ENCODE assay signal across 20 cellular contexts in the genomic region with DNA sequence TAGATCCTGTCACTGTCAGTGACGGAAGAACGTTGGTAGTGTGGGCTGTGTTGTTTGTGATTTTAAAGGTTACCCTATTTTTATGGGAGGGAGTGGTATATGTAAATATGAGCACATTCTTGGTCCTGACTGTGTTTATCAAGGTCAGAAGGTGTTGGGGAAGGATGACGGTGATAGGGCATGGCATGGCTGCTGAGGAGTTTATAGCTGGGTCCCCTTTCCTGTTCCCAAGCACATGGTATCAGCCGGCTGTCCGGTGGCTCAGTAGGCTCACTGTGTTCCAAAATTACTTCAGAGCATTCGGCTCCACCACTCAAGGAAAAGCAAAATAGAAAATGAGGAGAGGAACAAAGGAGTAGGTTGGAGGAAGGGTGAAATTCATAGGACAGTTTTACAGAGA. TPM values are rescaled to one million over a fixed set of nuclear protein-coding genes. Genes with fewer than 3 reads are reported as not detected.
DNase-seq lines count a peak whose midpoint lies in the region; FAIRE-seq and TF ChIP-seq lines count a peak whose summit lies in the region.
"Had no signal": no experiment of that assay in that cellular context is flagged by ENCODE, and none has a peak within 500 bp of the region (broad histone marks: within the 10 kb centered on the region; RNA-seq: fewer than 3 reads in every experiment).

No MANE protein-coding gene starts in this region.

- H3K27me3 ChIP-seq in transverse colon: no peaks in the 10 kb centered on the region

- in situ Hi-C loops in transverse colon (cut with MboI; ENCODE audit: low pct_ligation_motif_present in 1 of 4, low pct_unique_long_range_greater_than_20kb in 1 of 4, low sequenced_read_pairs in 3 of 4): no loop called here

- H3K4me1 ChIP-seq in transverse colon (peaks cover 9 to 51% (median 33%) of the 10 kb centered on the region in 4 donors), kidney (ENCODE audit: control insufficient read depth in 1 of 2, insufficient read depth in 1 of 2, low read depth in 1 of 2, low read length in 2 of 2) (peaks cover 0 to 5% of the 10 kb centered on the region in 2 donors)

- FAIRE-seq in kidney (lab: Jason Lieb, UNC): no peak
- FAIRE-seq: GM12892 had no signal

- H3K27me3 Mint-ChIP-seq in activated naive CD4-positive, alpha-beta T cell treated with anti-CD3 and anti-CD28 coated beads, Interleukin-2, amount 50 U/mL, for 24 hours: no peaks in the 10 kb centered on the region

- intact Hi-C loops in transverse colon (cut with DNase I; ENCODE audit: low total_unique reads): no loop called here
- intact Hi-C loops in kidney (cut with DNase I): no loop called here
- intact Hi-C loops in lower leg skin (cut with DNase I; ENCODE audit: low total_unique reads): no loop called here

- H3K9me3 ChIP-seq in transverse colon (peaks cover 0 to 7% of the 10 kb centered on the region in 2 donors), kidney (ENCODE audit: control insufficient read depth in 1 of 2, low read length in 2 of 2) (peaks cover 0 to 9% of the 10 kb centered on the region in 2 donors)
- H3K9me3 ChIP-seq: thoracic aorta had no signal

- H3K4me1 Mint-ChIP-seq in activated naive CD4-positive, alpha-beta T cell treated with anti-CD3 and anti-CD28 coated beads, Interleukin-2, amount 50 U/mL, for 24 hours: peaks cover 31% of the 10 kb centered on the region

- peaks cover 10% of the 10 kb centered on the region for H3K9me3 Mint-ChIP-seq in activated naive CD4-positive, alpha-beta T cell treated with anti-CD3 and anti-CD28 coated beads, Interleukin-2, amount 50 U/mL, for 24 hours

- peak overlapping the region in 1 of 2 donors; percentile 24 for H3K9ac ChIP-seq in kidney (ENCODE audit: low read length in 2 of 2)

- H3K4me3 ChIP-seq in transverse colon: no peak overlapping the region
- peak overlapping the region in 1 of 2 donors; percentile 15 for H3K4me3 ChIP-seq in kidney (ENCODE audit: low read length in 2 of 2)
- no peak overlapping the region for H3K4me3 ChIP-seq in lower leg skin (ENCODE audit: low read depth, poor library complexity, severe bottlenecking)
- H3K4me3 ChIP-seq: PC-9, smooth muscle cell, thoracic aorta had no signal

- TF ChIP-seq CTCF in transverse colon (IDR thresholded peaks at IDR 0.05): no peak
- TF ChIP-seq CTCF in kidney (IDR thresholded peaks at IDR 0.05; ENCODE audit: borderline replicate concordance, extremely low read depth, insufficient read depth): no peak
- TF ChIP-seq CTCF in lower leg skin (IDR thresholded peaks at IDR 0.05): no peak

- H3K36me3 ChIP-seq in transverse colon: no peaks in the 10 kb centered on the region
- H3K36me3 ChIP-seq in kidney (ENCODE audit: control insufficient read depth in 1 of 2, insufficient read depth in 2 of 2, low read length in 2 of 2): no peaks in the 10 kb centered on the region
- H3K36me3 ChIP-seq: thoracic aorta had no signal

- DNase-seq in activated naive CD4-positive, alpha-beta T cell treated with anti-CD3 and anti-CD28 coated beads, Interleukin-2, amount 50 U/mL, for 16 hours: no peak
- peak; percentile 16 for DNase-seq in glomerular visceral epithelial cell (ENCODE audit: extremely low spot score)
- DNase-seq in myocyte (ENCODE audit: low read depth): peak; percentile 33
- DNase-seq in transverse colon: peak; percentile 54
- DNase-seq in NCI-H187 (lab: John Stamatoyannopoulos, UW): no peak
- DNase-seq in kidney: no peak
- no peak for DNase-seq in lower leg skin (ENCODE audit: low spot score in 2 of 2)
- DNase-seq: anterior cingulate cortex; cerebellar nuclear complex; DMS153; Karpas-422; NCI-H1105 treated with DMSO at 0.1 percent for 48 hours; PC-9; stimulated activated CD8-positive, alpha-beta memory T cell treated with anti-CD3 and anti-CD28 coated beads, Interleukin-4, amount 100 ng/mL, for 48 hours had no signal

- no peak overlapping the region for H3K4me3 Mint-ChIP-seq in activated naive CD4-positive, alpha-beta T cell treated with anti-CD3 and anti-CD28 coated beads, Interleukin-2, amount 50 U/mL, for 24 hours
- H3K4me3 Mint-ChIP-seq: CD14-positive monocyte; T-helper 2 cell treated with Interferon-gamma antibody and Interleukin-4, amounts not matched to agents 5 μg/mL and 100 μg/mL, for 36 hours had no signal

- TF ChIP-seq POLR2A in transverse colon (IDR thresholded peaks at IDR 0.05) (peak; percentile 14), lower leg skin (IDR thresholded peaks at IDR 0.05) (no peak)

- H3K27ac ChIP-seq in transverse colon (peak overlapping the region; percentile 15 to 60 (median 34)), kidney (ENCODE audit: low read depth in 2 of 2, low read length in 2 of 2) (peak overlapping the region in 1 of 2 donors; percentile 47)
- H3K27ac ChIP-seq: PC-9, thoracic aorta had no signal

- TF ChIP-seq EP300 in transverse colon (IDR thresholded peaks at IDR 0.05; ENCODE audit: low read depth): no peak

- 32 to 41% methylated on average over 5 to 6 of the region's 6 CpGs for WGBS in transverse colon (ENCODE audit: low coverage in 1 of 2), 2 donors
- 76 to 80% methylated on average over 6 of the region's 6 CpGs for WGBS in lower leg skin, 2 donors

- H3K36me3 Mint-ChIP-seq in activated naive CD4-positive, alpha-beta T cell treated with anti-CD3 and anti-CD28 coated beads, Interleukin-2, amount 50 U/mL, for 24 hours: peaks cover 15% of the 10 kb centered on the region
- H3K36me3 Mint-ChIP-seq: CD14-positive monocyte had no signal

- peak overlapping the region; percentile 33 for H3K27ac Mint-ChIP-seq in activated naive CD4-positive, alpha-beta T cell treated with anti-CD3 and anti-CD28 coated beads, Interleukin-2, amount 50 U/mL, for 24 hours
- H3K27ac Mint-ChIP-seq: CD14-positive monocyte; T-helper 2 cell treated with Interferon-gamma antibody and Interleukin-4, amounts not matched to agents 5 μg/mL and 100 μg/mL, for 36 hours had no signal

RNA-seq across cellular contexts. Expression of a gene that starts 28.6 kb away (rescaled TPM):
- 32.3 and 38.1 TPM in 2 replicates for total RNA-seq in myocyte
- polyA plus RNA-seq in myocyte (2012): 11.7 TPM
- total RNA-seq in transverse colon: 10 to 100 TPM in 3 of 4 donors, 1 to 10 TPM in 1; 6.2 to 20.9 (median 12.8) TPM
- 13.4 TPM for total RNA-seq in kidney
- polyA plus RNA-seq in kidney (ENCODE audit: insufficient read depth, low read depth, low replicate concordance): 4.5 TPM
- total RNA-seq in lower leg skin: 10 to 100 TPM; 16.9 to 55.0 (median 25.4) TPM

Comparison
In these comparisons a context has a peak if more than half of its experiments do, and no peak if none do; other contexts are left out.
1. DNase-seq: peak in glomerular visceral epithelial cell (single experiment), myocyte (single experiment) and transverse colon (single experiment); none in activated naive CD4-positive, alpha-beta T cell treated with anti-CD3 and anti-CD28 coated beads, Interleukin-2, amount 50 U/mL, for 16 hours (single experiment), NCI-H187 (0 of 2), kidney (single experiment) and lower leg skin (0 of 2).